In the genomic region with DNA sequence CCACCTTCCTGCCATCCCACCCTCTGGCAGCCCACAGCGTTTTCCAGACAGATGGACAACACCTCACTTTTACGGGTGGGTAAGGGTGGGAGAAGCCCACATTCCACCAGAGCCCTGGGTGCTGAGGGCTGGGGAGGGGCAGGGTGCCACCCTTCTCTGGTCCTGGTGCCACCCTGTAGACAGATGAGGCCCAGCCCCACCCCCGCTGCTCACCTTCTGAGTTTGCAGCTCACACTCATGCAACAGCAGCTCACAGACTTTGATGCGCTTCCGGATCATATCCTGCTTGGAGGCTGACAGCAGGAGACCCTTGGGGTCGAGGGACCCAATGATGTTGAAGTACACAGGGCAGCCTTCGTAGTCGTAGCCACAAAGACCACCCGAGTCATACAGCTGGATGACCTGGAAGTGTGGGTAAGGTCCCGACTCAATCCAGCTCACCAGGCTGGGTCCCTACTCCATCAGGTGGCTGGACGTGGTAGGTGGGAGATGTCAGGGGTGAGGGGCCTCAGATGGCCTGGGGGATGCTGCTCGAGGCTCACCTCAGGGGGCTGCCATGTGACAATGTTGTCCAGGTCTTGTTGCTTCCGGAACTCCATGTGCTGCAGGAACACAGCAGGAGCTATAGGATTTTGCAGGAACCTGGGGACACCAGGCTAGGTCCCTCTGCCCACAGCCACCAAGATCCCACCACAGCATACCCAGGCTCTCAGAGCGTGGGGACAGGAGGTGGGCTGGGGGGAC, we compare ENCODE assay signal across 1 cellular context.
TF ChIP-seq lines count a peak whose summit lies in the region.

No MANE protein-coding gene starts in this region.

TF ChIP-seq in HepG2, 621 proteins besides CTCF, POLR2A, EP300 and RAD21:
- no peak for TF ChIP-seq ZNF556 (CRISPR knock-in tag; IDR thresholded peaks at IDR 0.05; ENCODE audit: borderline replicate concordance)
- TF ChIP-seq, protein P1, sequence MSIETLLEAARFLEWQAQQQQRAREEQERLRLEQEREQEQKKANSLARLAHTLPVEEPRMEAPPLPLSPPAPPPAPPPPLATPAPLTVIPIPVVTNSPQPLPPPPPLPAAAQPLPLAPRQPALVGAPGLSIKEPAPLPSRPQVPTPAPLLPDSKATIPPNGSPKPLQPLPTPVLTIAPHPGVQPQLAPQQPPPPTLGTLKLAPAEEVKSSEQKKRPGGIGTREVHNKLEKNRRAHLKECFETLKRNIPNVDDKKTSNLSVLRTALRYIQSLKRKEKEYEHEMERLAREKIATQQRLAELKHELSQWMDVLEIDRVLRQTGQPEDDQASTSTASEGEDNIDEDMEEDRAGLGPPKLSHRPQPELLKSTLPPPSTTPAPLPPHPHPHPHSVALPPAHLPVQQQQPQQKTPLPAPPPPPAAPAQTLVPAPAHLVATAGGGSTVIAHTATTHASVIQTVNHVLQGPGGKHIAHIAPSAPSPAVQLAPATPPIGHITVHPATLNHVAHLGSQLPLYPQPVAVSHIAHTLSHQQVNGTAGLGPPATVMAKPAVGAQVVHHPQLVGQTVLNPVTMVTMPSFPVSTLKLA (IDR thresholded peaks at IDR 0.05), result peak; percentile 78
TF ChIP-seq in HepG2: peak in this region for 1.
